In the genomic region with DNA sequence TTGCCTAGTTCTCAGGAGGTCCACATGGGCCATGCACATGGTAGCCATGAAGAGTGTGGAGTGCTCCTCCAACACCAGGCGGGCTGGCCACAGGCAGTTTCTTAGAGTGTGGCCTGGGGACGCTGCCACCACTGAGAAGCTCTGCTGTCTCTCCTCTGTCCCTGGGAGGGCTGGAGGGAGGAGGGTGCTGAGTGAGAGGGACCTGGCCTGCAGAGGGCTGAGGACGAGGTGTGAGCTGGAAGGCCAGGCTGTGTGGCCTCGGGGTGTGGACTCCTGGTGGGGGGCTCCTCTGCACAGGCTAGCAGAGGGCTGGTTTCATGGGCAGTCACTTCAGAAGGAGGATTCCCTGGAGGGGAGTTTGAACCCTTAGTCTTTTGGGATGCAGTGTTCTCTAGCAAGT, we compare ENCODE assay signal across 1 cellular context.
TF ChIP-seq lines count a peak whose summit lies in the region.

No MANE protein-coding gene starts in this region.

TF ChIP-seq in IMR-90, 13 proteins besides CTCF, POLR2A, EP300 and RAD21:
- TF ChIP-seq, protein P1, sequence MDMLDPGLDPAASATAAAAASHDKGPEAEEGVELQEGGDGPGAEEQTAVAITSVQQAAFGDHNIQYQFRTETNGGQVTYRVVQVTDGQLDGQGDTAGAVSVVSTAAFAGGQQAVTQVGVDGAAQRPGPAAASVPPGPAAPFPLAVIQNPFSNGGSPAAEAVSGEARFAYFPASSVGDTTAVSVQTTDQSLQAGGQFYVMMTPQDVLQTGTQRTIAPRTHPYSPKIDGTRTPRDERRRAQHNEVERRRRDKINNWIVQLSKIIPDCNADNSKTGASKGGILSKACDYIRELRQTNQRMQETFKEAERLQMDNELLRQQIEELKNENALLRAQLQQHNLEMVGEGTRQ (IDR thresholded peaks at IDR 0.05; ENCODE audit: low read depth, low read length), result no peak
- TF ChIP-seq FOS (IDR thresholded peaks at IDR 0.05; ENCODE audit: low read depth, low read length) (no peak), CEBPB (IDR thresholded peaks at IDR 0.05; ENCODE audit: low read depth, low read length) (no peak), RFX5 (IDR thresholded peaks at IDR 0.05; ENCODE audit: low read depth, low read length) (no peak), CHD1 (IDR thresholded peaks at IDR 0.05; ENCODE audit: low read depth, low read length) (no peak), MAFK (IDR thresholded peaks at IDR 0.05; ENCODE audit: low read depth, low read length) (no peak), SMC3 (IDR thresholded peaks at IDR 0.05; ENCODE audit: low read depth, low read length) (no peak), MXI1 (IDR thresholded peaks at IDR 0.05; ENCODE audit: borderline replicate concordance, low read depth, low read length) (no peak), MAZ (IDR thresholded peaks at IDR 0.05; ENCODE audit: borderline replicate concordance, low read depth, low read length) (no peak), RCOR1 (IDR thresholded peaks at IDR 0.05; ENCODE audit: insufficient replicate concordance, low read length) (no peak), NFE2L2 (IDR thresholded peaks at IDR 0.05; ENCODE audit: low read depth, low read length) (no peak), BHLHE40 (IDR thresholded peaks at IDR 0.05; ENCODE audit: low read depth, low read length) (no peak)
- TF ChIP-seq, protein P2, sequence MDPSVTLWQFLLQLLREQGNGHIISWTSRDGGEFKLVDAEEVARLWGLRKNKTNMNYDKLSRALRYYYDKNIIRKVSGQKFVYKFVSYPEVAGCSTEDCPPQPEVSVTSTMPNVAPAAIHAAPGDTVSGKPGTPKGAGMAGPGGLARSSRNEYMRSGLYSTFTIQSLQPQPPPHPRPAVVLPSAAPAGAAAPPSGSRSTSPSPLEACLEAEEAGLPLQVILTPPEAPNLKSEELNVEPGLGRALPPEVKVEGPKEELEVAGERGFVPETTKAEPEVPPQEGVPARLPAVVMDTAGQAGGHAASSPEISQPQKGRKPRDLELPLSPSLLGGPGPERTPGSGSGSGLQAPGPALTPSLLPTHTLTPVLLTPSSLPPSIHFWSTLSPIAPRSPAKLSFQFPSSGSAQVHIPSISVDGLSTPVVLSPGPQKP (IDR thresholded peaks at IDR 0.05; ENCODE audit: borderline replicate concordance, low read depth, low read length), result no peak
TF ChIP-seq in IMR-90: peak in this region for 0.
